In genomic region chr12:92625639-92626310, GRCh38 we compare ENCODE assay signal across 16 cellular contexts.
DNase-seq lines count a peak whose midpoint lies in the region; ATAC-seq and TF ChIP-seq lines count a peak whose summit lies in the region.
"Had no signal": no experiment of that assay in that cellular context is flagged by ENCODE, and none has a peak within 500 bp of the region (broad histone marks: within the 10 kb centered on the region; RNA-seq: fewer than 3 reads in every experiment).

No MANE protein-coding gene starts in this region.

- no peaks in the 10 kb centered on the region for H3K36me3 ChIP-seq in RWPE2 (ENCODE audit: low read depth)
- H3K36me3 ChIP-seq: BLaER1 had no signal

- ATAC-seq in activated CD4-positive, CD25-positive, alpha-beta regulatory T cell treated with anti-CD3 and anti-CD28 coated beads, Interleukin-2, amount 50 U/mL, for 24 hours: peak; percentile 38 to 46
- no peak for ATAC-seq in RWPE2 (ENCODE audit: low read depth)
- no peak for ATAC-seq in HG03432 (IDR thresholded peaks at IDR 0.05; ENCODE audit: unreplicated experiment)
- ATAC-seq: HepG2 had no signal

- H3K9me3 ChIP-seq in RWPE2 (ENCODE audit: severe bottlenecking): no peaks in the 10 kb centered on the region
- H3K9me3 ChIP-seq: BLaER1 had no signal

- H3K27me3 ChIP-seq in RWPE2 (ENCODE audit: insufficient read depth, poor library complexity, severe bottlenecking): no peaks in the 10 kb centered on the region
- H3K27me3 ChIP-seq: BLaER1 had no signal

- no peak for TF ChIP-seq CTCF in RWPE2 (IDR thresholded peaks at IDR 0.05; ENCODE audit: poor library complexity, severe bottlenecking)

- peaks cover 36% of the 10 kb centered on the region for H3K4me1 ChIP-seq in RWPE2 (ENCODE audit: insufficient read depth, poor library complexity, severe bottlenecking)

- no peak for DNase-seq in activated CD4-positive, CD25-positive, alpha-beta regulatory T cell treated with anti-CD3 and anti-CD28 coated beads, Interleukin-2, amount 50 U/mL, for 72 hours
- DNase-seq in RWPE2 (ENCODE audit: low spot score): no peak
- peak; percentile 49 for DNase-seq in kidney tubule cell (ENCODE audit: low spot score)
- DNase-seq in effector CD8-positive, alpha-beta T cell (lab: John Stamatoyannopoulos, UW): no peak
- DNase-seq in anterior cingulate cortex (lab: John Stamatoyannopoulos, UW): no peak
- DNase-seq: CD4-positive, alpha-beta memory T cell; DMS153; DMS79; GDM1; GOT3; H9 had no signal

- no peak overlapping the region for H3K4me3 ChIP-seq in RWPE2 (ENCODE audit: severe bottlenecking)
- H3K4me3 ChIP-seq: BLaER1 had no signal

- peak overlapping the region; percentile 94 for H3K27ac ChIP-seq in RWPE2 (ENCODE audit: poor library complexity, severe bottlenecking)
- H3K27ac ChIP-seq: 22Rv1, BLaER1 had no signal

Comparison
In these comparisons a context has a peak if more than half of its experiments do, and no peak if none do; other contexts are left out.
1. ATAC-seq: peak in activated CD4-positive, CD25-positive, alpha-beta regulatory T cell treated with anti-CD3 and anti-CD28 coated beads, Interleukin-2, amount 50 U/mL, for 24 hours (2 of 2); none in RWPE2 (single experiment) and HG03432 (single experiment).